ENCODE assay signal across 11 cellular contexts in genomic region chr16:27995378-27995777, GRCh38.
"Had no signal": no experiment of that assay in that cellular context is flagged by ENCODE, and none has a peak within 500 bp of the region (broad histone marks: within the 10 kb centered on the region; RNA-seq: fewer than 3 reads in every experiment).

No MANE protein-coding gene starts in this region.

- H3K27ac Mint-ChIP-seq: activated naive CD4-positive, alpha-beta T cell treated with anti-CD3 and anti-CD28 coated beads for 36 hours; activated T-helper 1 cell treated with anti-CD3 and anti-CD28 coated beads, Interleukin-12 subunit alpha, Interleukin-12 subunit beta, Interleukin-2, Interleukin-4 antibody, amounts not matched to agents 30 ng/mL and 10 ng/mL and 1 ng/mL, durations not matched to agents 14 hours and 24 hours and 36 hours; natural killer cell treated with Interleukin-12 subunit alpha and Interleukin-12 subunit beta and Interleukin-15 and Interleukin-18, amount 100 ng/mL, for 72 hours; stimulated activated naive B cell treated with anti-CD40 and anti-IgM and Interleukin-4, amounts not matched to agents 10 μg/mL and 1 μg/mL and 100 μg/mL, for 72 hours had no signal

- DNase-seq: activated CD4-positive, alpha-beta T cell treated with anti-CD3 and anti-CD28 coated beads, Interleukin-2, amount 50 U/mL, for 4 hours; activated naive CD4-positive, alpha-beta T cell treated with anti-CD3 and anti-CD28 coated beads for 36 hours; adrenal gland; immature natural killer cell; left cardiac atrium; retina; stimulated activated CD4-positive, alpha-beta T cell treated with anti-CD3 and anti-CD28 coated beads, Interleukin-2, amount 100 ng/mL, for 48 hours; stimulated activated naive B cell treated with anti-CD40 and anti-IgM and Interleukin-4, amounts not matched to agents 10 μg/mL and 1 μg/mL and 100 μg/mL, for 72 hours; tibial artery had no signal

- H3K36me3 Mint-ChIP-seq: natural killer cell treated with Interleukin-12 subunit alpha and Interleukin-12 subunit beta and Interleukin-15 and Interleukin-18, amount 100 ng/mL, for 72 hours had no signal

- H3K4me3 Mint-ChIP-seq: activated naive CD4-positive, alpha-beta T cell treated with anti-CD3 and anti-CD28 coated beads for 36 hours; activated T-helper 1 cell treated with anti-CD3 and anti-CD28 coated beads, Interleukin-12 subunit alpha, Interleukin-12 subunit beta, Interleukin-2, Interleukin-4 antibody, amounts not matched to agents 30 ng/mL and 10 ng/mL and 1 ng/mL, durations not matched to agents 14 hours and 24 hours and 36 hours; natural killer cell treated with Interleukin-12 subunit alpha and Interleukin-12 subunit beta and Interleukin-15 and Interleukin-18, amount 100 ng/mL, for 72 hours; stimulated activated naive B cell treated with anti-CD40 and anti-IgM and Interleukin-4, amounts not matched to agents 10 μg/mL and 1 μg/mL and 100 μg/mL, for 72 hours had no signal

- H3K9me3 Mint-ChIP-seq: immature natural killer cell; natural killer cell treated with Interleukin-12 subunit alpha and Interleukin-12 subunit beta and Interleukin-15 and Interleukin-18, amount 100 ng/mL, for 72 hours had no signal

- ATAC-seq: natural killer cell treated with Interleukin-12 subunit alpha and Interleukin-12 subunit beta and Interleukin-15 and Interleukin-18, amount 100 ng/mL, for 72 hours; stimulated activated naive B cell treated with anti-CD40 and anti-IgM and Interleukin-4, amounts not matched to agents 10 μg/mL and 1 μg/mL and 100 μg/mL, for 72 hours had no signal
